ENCODE assay signal across 11 cellular contexts in genomic region chr6:37323568-37323967, GRCh38. TPM values are rescaled to one million over a fixed set of nuclear protein-coding genes. Genes with fewer than 3 reads are reported as not detected.
DNase-seq lines count a peak whose midpoint lies in the region; ATAC-seq and TF ChIP-seq lines count a peak whose summit lies in the region.
"Had no signal": no experiment of that assay in that cellular context is flagged by ENCODE, and none has a peak within 500 bp of the region (broad histone marks: within the 10 kb centered on the region; RNA-seq: fewer than 3 reads in every experiment).

No MANE protein-coding gene starts in this region.

- H3K27me3 ChIP-seq in A673 (replicated peaks; ENCODE audit: insufficient read depth, low read depth, low read length, poor library complexity) = no peaks in the 10 kb centered on the region
- H3K27me3 ChIP-seq in HCT116 (ENCODE audit: insufficient read depth, low read length) = no peaks in the 10 kb centered on the region
- H3K27me3 ChIP-seq in SK-N-SH (ENCODE audit: insufficient read depth) = no peaks in the 10 kb centered on the region
- no peaks in the 10 kb centered on the region for H3K27me3 ChIP-seq in CD8-positive, alpha-beta T cell (ENCODE audit: insufficient read depth, low read length)
- H3K27me3 ChIP-seq: spleen had no signal

- CTCF ChIA-PET in A673 (lab: Charles Lee) = no interaction called here
- CTCF ChIA-PET in HCT116 (lab: Charles Lee) = interaction anchor here (0.6 to 1.7 kb wide), 3 partner anchors 9 to 64 kb away, joined by 3 to 12 read pairs (median 4); no protein-coding TSS in a partner anchor
- CTCF ChIA-PET in SK-N-SH (lab: Yijun Ruan, JAX) = interaction anchor here (0.9 to 1.4 kb wide), 4 partner anchors 10 to 781 kb away, joined by 3 to 7 read pairs (median 4); no protein-coding TSS in a partner anchor
- CTCF ChIA-PET in CD8-positive, alpha-beta T cell (lab: Charles Lee) = interaction anchor here (0.7 to 2.3 kb wide), 7 partner anchors 9 to 377 kb away, joined by 3 to 11 read pairs (median 3); no protein-coding TSS in a partner anchor

- peaks cover 13% of the 10 kb centered on the region for H3K36me3 ChIP-seq in A673 (ENCODE audit: insufficient read depth, low read length, poor library complexity, severe bottlenecking)
- H3K36me3 ChIP-seq in HCT116 (ENCODE audit: control insufficient read depth in 1 of 2, insufficient read depth in 2 of 2, low read length in 2 of 2) = peaks cover 2 to 8% of the 10 kb centered on the region in 2 experiments; a peak in 1 of 4 replicates
- H3K36me3 ChIP-seq in SK-N-SH (replicated peaks in 1 of 2; ENCODE audit: control insufficient read depth in 1 of 2, insufficient read depth in 2 of 2, low read length in 1 of 2) = peaks cover 0 to 19% of the 10 kb centered on the region in 2 experiments
- peaks cover 17% of the 10 kb centered on the region for H3K36me3 ChIP-seq in CD8-positive, alpha-beta T cell (ENCODE audit: insufficient read depth, low read length)

- H3K4me3 Mint-ChIP-seq in mesothelial cell of epicardium = no peak overlapping the region
- H3K4me3 Mint-ChIP-seq in CD8-positive, alpha-beta T cell = no peak overlapping the region

- no peaks in the 10 kb centered on the region for H3K27me3 Mint-ChIP-seq in mesothelial cell of epicardium (ENCODE audit: low read depth)
- no peaks in the 10 kb centered on the region for H3K27me3 Mint-ChIP-seq in CD8-positive, alpha-beta T cell (ENCODE audit: low read depth)

- RAD21 ChIA-PET in HCT116 (lab: Charles Lee; ENCODE audit: low non-redundant PET in 1 of 2, low total read pairs in 2 of 2, uncharacterized antibody in 2 of 2, unreplicated experiment in 2 of 2) = no interaction called here

- no peak overlapping the region for H3K9ac ChIP-seq in HCT116 (ENCODE audit: low read length)
- H3K9ac ChIP-seq in SK-N-SH = no peak overlapping the region

- no peak for TF ChIP-seq CTCF in A673 (conservative IDR thresholded peaks at IDR 0.05; ENCODE audit: low read depth, low read length)
- TF ChIP-seq CTCF in HCT116 (IDR thresholded peaks at IDR 0.05 in 2 of 3, conservative IDR thresholded peaks at IDR 0.05 in 1 of 3; ENCODE audit: borderline replicate concordance in 1 of 3, insufficient read depth in 1 of 3, low read depth in 2 of 3, low read length in 2 of 3) = no peak
- no peak for TF ChIP-seq CTCF in SK-N-SH (IDR thresholded peaks at IDR 0.05)
- no peak for TF ChIP-seq CTCF in fibroblast of the aortic adventitia (IDR thresholded peaks at IDR 0.05; ENCODE audit: insufficient read depth, low read length)
- no peak for TF ChIP-seq CTCF in mesothelial cell of epicardium (IDR thresholded peaks at IDR 0.05; ENCODE audit: unreplicated experiment)
- no peak for TF ChIP-seq CTCF in CD8-positive, alpha-beta T cell (IDR thresholded peaks at IDR 0.05)

- intact Hi-C loops in A673 (cut with micrococcal nuclease; ENCODE audit: unreplicated experiment) = no loop called here
- intact Hi-C loops in HCT116 (cut with micrococcal nuclease) = loop anchor here (10.0 kb wide), 1 partner anchor 371 kb away; the partner anchor contains the start of gene MDGA1
- intact Hi-C loops in CD8-positive, alpha-beta T cell (cut with DNase I, micrococcal nuclease) = loop anchor here in 1 of 2 experiments (10.0 kb wide), 1 partner anchor 1351 kb away; no protein-coding TSS in a partner anchor

- peak; percentile 41 for DNase-seq in A673 (ENCODE audit: low spot score)
- no peak for DNase-seq in HCT116 (ENCODE audit: low read depth, low spot score)
- peak; percentile 32 for DNase-seq in SK-N-SH
- peak; percentile 43 for DNase-seq in fibroblast of the aortic adventitia (ENCODE audit: low read depth)
- no peak for DNase-seq in ACHN
- DNase-seq in mesothelial cell of epicardium (ENCODE audit: low spot score in 2 of 2, unreplicated experiment in 2 of 2) = no peak
- no peak for DNase-seq in activated CD4-positive, alpha-beta T cell treated with anti-CD3 and anti-CD28 coated beads, Interleukin-2, amount 50 U/mL, for 1 hour
- DNase-seq in CD8-positive, alpha-beta T cell = no peak
- DNase-seq: MM.1S, spleen had no signal

- no peaks in the 10 kb centered on the region for H3K9me2 ChIP-seq in HCT116 (ENCODE audit: insufficient read depth)
- H3K9me2 ChIP-seq in SK-N-SH = no peaks in the 10 kb centered on the region

- peaks cover 12% of the 10 kb centered on the region for H3K36me3 Mint-ChIP-seq in mesothelial cell of epicardium
- H3K36me3 Mint-ChIP-seq in CD8-positive, alpha-beta T cell = peaks cover 16% of the 10 kb centered on the region

- H3K4me1 ChIP-seq in A673 (ENCODE audit: insufficient read depth, low read length, poor library complexity, severe bottlenecking) (peaks cover 10% of the 10 kb centered on the region), HCT116 (ENCODE audit: control insufficient read depth in 1 of 2, insufficient read depth in 2 of 2, low read length in 2 of 2) (peaks cover 0 to 22% of the 10 kb centered on the region in 2 experiments; a peak in 2 of 4 replicates), SK-N-SH (ENCODE audit: control insufficient read depth in 1 of 2, insufficient read depth in 2 of 2, low read depth in 1 of 2, low read length in 1 of 2) (peaks cover 14 to 20% of the 10 kb centered on the region in 2 experiments; a peak in 3 of 4 replicates)
- no peaks in the 10 kb centered on the region for H3K4me1 ChIP-seq in CD8-positive, alpha-beta T cell (ENCODE audit: insufficient read depth, low read length)

- POLR2A ChIA-PET in A673 (lab: Charles Lee; ENCODE audit: low non-redundant PET) (no interaction called here), HCT116 (lab: Charles Lee) (no interaction called here), SK-N-SH (lab: Yijun Ruan, JAX) (no interaction called here)
- POLR2A ChIA-PET in CD8-positive, alpha-beta T cell (lab: Charles Lee) = no interaction called here

- H3K79me2 ChIP-seq in HCT116 (ENCODE audit: insufficient read depth, low read length) = no peaks in the 10 kb centered on the region
- no peaks in the 10 kb centered on the region for H3K79me2 ChIP-seq in SK-N-SH (ENCODE audit: insufficient read depth)

- H2AFZ ChIP-seq in HCT116 (ENCODE audit: low read depth, low read length, poor library complexity, severe bottlenecking) (no peak overlapping the region), SK-N-SH (ENCODE audit: low read depth) (no peak overlapping the region)

- H3K27ac Mint-ChIP-seq in mesothelial cell of epicardium = no peak overlapping the region
- no peak overlapping the region for H3K27ac Mint-ChIP-seq in CD8-positive, alpha-beta T cell

- no peaks in the 10 kb centered on the region for H3K4me1 Mint-ChIP-seq in mesothelial cell of epicardium
- no peaks in the 10 kb centered on the region for H3K4me1 Mint-ChIP-seq in CD8-positive, alpha-beta T cell (ENCODE audit: low read depth)

- H3F3A ChIP-seq in SK-N-SH (replicated peaks; ENCODE audit: insufficient read depth) = peaks cover 27% of the 10 kb centered on the region

- no peaks in the 10 kb centered on the region for H3K9me3 ChIP-seq in A673 (ENCODE audit: low read depth, low read length, poor library complexity, severe bottlenecking)
- H3K9me3 ChIP-seq in HCT116 (ENCODE audit: control insufficient read depth in 1 of 2, insufficient read depth in 1 of 2, low read depth in 1 of 2, low read length in 2 of 2) = no peaks in the 10 kb centered on the region
- H3K9me3 ChIP-seq in SK-N-SH = no peaks in the 10 kb centered on the region
- H3K9me3 ChIP-seq in CD8-positive, alpha-beta T cell (ENCODE audit: low read length) = no peaks in the 10 kb centered on the region
- H3K9me3 ChIP-seq: spleen had no signal

- H4K20me1 ChIP-seq in HCT116 (ENCODE audit: insufficient read depth) (no peaks in the 10 kb centered on the region), SK-N-SH (ENCODE audit: insufficient read depth) (peaks cover 10% of the 10 kb centered on the region; the same call in 1 of the 2 replicates)

- no peak for ATAC-seq in HCT116
- ATAC-seq in CD8-positive, alpha-beta T cell = no peak

- H3K4me3 ChIP-seq in A673 (ENCODE audit: low read depth, low read length, poor library complexity, severe bottlenecking) (no peak overlapping the region), HCT116 (replicated peaks in 1 of 2; ENCODE audit: low read depth in 1 of 2, low read length in 2 of 2) (no peak overlapping the region), SK-N-SH (ENCODE audit: low read depth in 2 of 2, low read length in 1 of 2) (no peak overlapping the region), fibroblast of the aortic adventitia (ENCODE audit: low read depth, low read length) (no peak overlapping the region)
- no peak overlapping the region for H3K4me3 ChIP-seq in CD8-positive, alpha-beta T cell (ENCODE audit: low read depth, low read length)
- H3K4me3 ChIP-seq: spleen had no signal

- TF ChIP-seq EP300 in SK-N-SH (IDR thresholded peaks at IDR 0.05; ENCODE audit: borderline replicate concordance in 1 of 2, low read depth in 1 of 2, low read length in 1 of 2) = no peak

- no peak for TF ChIP-seq RAD21 in HCT116 (IDR thresholded peaks at IDR 0.05; ENCODE audit: low read depth)
- TF ChIP-seq RAD21 in SK-N-SH (IDR thresholded peaks at IDR 0.05; ENCODE audit: low read length) = no peak

- BruUV-seq in A673 (replicated peaks; lab: Mats Ljungman, UMichigan) (no TSS peak), HCT116 (replicated peaks; lab: Mats Ljungman, UMichigan) (no TSS peak)

- H3K4me2 ChIP-seq in HCT116 (ENCODE audit: low read length) = peak overlapping the region; percentile 23
- peak overlapping the region; percentile 31; the same call in 1 of the 2 replicates for H3K4me2 ChIP-seq in SK-N-SH

- TF ChIP-seq POLR2A in HCT116 (IDR thresholded peaks at IDR 0.05; ENCODE audit: borderline replicate concordance, extremely low read depth, insufficient read depth, insufficient read length) = no peak

- no peaks in the 10 kb centered on the region for H3K9me3 Mint-ChIP-seq in mesothelial cell of epicardium
- H3K9me3 Mint-ChIP-seq in CD8-positive, alpha-beta T cell = no peaks in the 10 kb centered on the region

- in situ Hi-C loops in ACHN (cut with HindIII; ENCODE audit: low pct_ligation_motif_present, low pct_unique_long_range_greater_than_20kb, low sequenced_read_pairs) = no loop called here

- WGBS in SK-N-SH (ENCODE audit: low lambda C conversion rate) = 54% methylated on average over 3 of the region's 3 CpGs

- H3K27ac ChIP-seq in A673 (ENCODE audit: low read depth, low read length, poor library complexity, severe bottlenecking) (no peak overlapping the region), HCT116 (ENCODE audit: low read depth, low read length) (no peak overlapping the region), SK-N-SH (ENCODE audit: low read depth in 2 of 2, low read length in 1 of 2) (peak overlapping the region in 1 of 2 experiments; percentile 65; a peak in 2 of 4 replicates)
- no peak overlapping the region for H3K27ac ChIP-seq in CD8-positive, alpha-beta T cell (ENCODE audit: low read depth, low read length)
- H3K27ac ChIP-seq: C4-2B, spleen had no signal

RNA-seq across cellular contexts. Expression of gene RNF8, which starts 30.2 kb away (rescaled TPM):
- 25.6 and 28.5 TPM in 2 replicates for total RNA-seq in A673 (2021)
- total RNA-seq in HCT116 (2021; ENCODE audit: unreplicated experiment) = 28.0 TPM
- 16.2 and 19.5 TPM in 2 replicates for polyA plus RNA-seq in HCT116 (2012)
- polyA plus RNA-seq in SK-N-SH (2012; rRNA removed) = 19.8 and 21.7 TPM in 2 replicates
- polyA plus RNA-seq in SK-N-SH (2012; cell fraction: cytosol; rRNA removed) = 21.5 and 28.1 TPM in 2 replicates
- polyA plus RNA-seq in SK-N-SH (2012; cell fraction: nucleus; rRNA removed) = 19.5 and 22.9 TPM in 2 replicates
- total RNA-seq in fibroblast of the aortic adventitia (ENCODE audit: low replicate concordance) = 18.8 and 44.2 TPM in 2 replicates
- 22.6 to 27.0 TPM (median 25.2 TPM) in 3 replicates for total RNA-seq in mesothelial cell of epicardium
- 1 to 10 TPM; 8.2 to 8.6 TPM for total RNA-seq in CD8-positive, alpha-beta T cell

Comparison
In these comparisons a context has a peak if more than half of its experiments do, and no peak if none do; other contexts are left out.
1. DNase-seq: peak in A673 (single experiment), SK-N-SH (single experiment) and fibroblast of the aortic adventitia (single experiment); none in HCT116 (single experiment), ACHN (single experiment), mesothelial cell of epicardium (0 of 2), activated CD4-positive, alpha-beta T cell treated with anti-CD3 and anti-CD28 coated beads, Interleukin-2, amount 50 U/mL, for 1 hour (single experiment) and CD8-positive, alpha-beta T cell (0 of 7).